ENCODE assay signal across 15 cellular contexts in genomic region chr13:110779046-110779445, GRCh38.
DNase-seq lines count a peak whose midpoint lies in the region; ATAC-seq and TF ChIP-seq lines count a peak whose summit lies in the region.
"Had no signal": no experiment of that assay in that cellular context is flagged by ENCODE, and none has a peak within 500 bp of the region (broad histone marks: within the 10 kb centered on the region; RNA-seq: fewer than 3 reads in every experiment).

No MANE protein-coding gene starts in this region.

- no peaks in the 10 kb centered on the region for H3K4me1 ChIP-seq in adipocyte (ENCODE audit: control insufficient read depth, insufficient read depth, low read length)
- H3K4me1 ChIP-seq: Caco-2 had no signal

- H3K9me3 ChIP-seq in adipocyte (ENCODE audit: control insufficient read depth, low read length) = peaks cover 8% of the 10 kb centered on the region

- H3K4me3 ChIP-seq in adipocyte (ENCODE audit: low read length) (no peak overlapping the region), choroid plexus epithelial cell (ENCODE audit: low read depth, low read length) (no peak overlapping the region)
- H3K4me3 ChIP-seq: GM23338 had no signal

- ATAC-seq in HG03025 (IDR thresholded peaks at IDR 0.05; ENCODE audit: low FRiP score, unreplicated experiment) = no peak
- ATAC-seq: GM23338, HepG2 had no signal

- peaks cover 4% of the 10 kb centered on the region for H3K27me3 Mint-ChIP-seq in osteocyte (ENCODE audit: unreplicated experiment)

- H3K9me3 Mint-ChIP-seq in osteocyte (ENCODE audit: unreplicated experiment) = no peaks in the 10 kb centered on the region

- CTCF ChIA-PET in RWPE1 (lab: Yijun Ruan, JAX) = no interaction called here

- peak overlapping the region; percentile 77 for H3K27ac Mint-ChIP-seq in osteocyte (ENCODE audit: unreplicated experiment)
- H3K27ac Mint-ChIP-seq: CD4-positive, alpha-beta T cell; GM23338; HFFc6; IgD-negative memory B cell had no signal

- DNase-seq in adipocyte (ENCODE audit: low read depth) (peak; percentile 4), choroid plexus epithelial cell (ENCODE audit: low read depth) (peak; percentile 26), osteocyte (ENCODE audit: extremely low spot score, unreplicated experiment) (no peak), RWPE1 (ENCODE audit: low spot score) (no peak), RPMI8226 (no peak)
- DNase-seq: AML-193; Caco-2; CD4-positive, alpha-beta T cell; HCEC 1CT; HFFc6 had no signal

- no peak overlapping the region for H3K27ac ChIP-seq in RWPE1
- H3K27ac ChIP-seq: C4-2B had no signal

- H3K36me3 ChIP-seq in adipocyte (ENCODE audit: control insufficient read depth, insufficient read depth, low read length, severe bottlenecking) = no peaks in the 10 kb centered on the region

- H3K36me3 Mint-ChIP-seq in osteocyte (ENCODE audit: unreplicated experiment) = no peaks in the 10 kb centered on the region

- H3K4me1 Mint-ChIP-seq in osteocyte (ENCODE audit: unreplicated experiment) = peaks cover 35% of the 10 kb centered on the region
- H3K4me1 Mint-ChIP-seq: GM23338, IgD-negative memory B cell had no signal

- no peak overlapping the region for H3K4me3 Mint-ChIP-seq in osteocyte (ENCODE audit: unreplicated experiment)
- H3K4me3 Mint-ChIP-seq: CD4-positive, alpha-beta T cell; GM23338; HFFc6; IgD-negative memory B cell had no signal

- no peak for TF ChIP-seq CTCF in choroid plexus epithelial cell (conservative IDR thresholded peaks at IDR 0.05; ENCODE audit: low read depth, low read length)
- no peak for TF ChIP-seq CTCF in osteocyte (IDR thresholded peaks at IDR 0.05)
- TF ChIP-seq CTCF in RWPE1 (conservative IDR thresholded peaks at IDR 0.05; ENCODE audit: low read depth) = no peak

- POLR2A ChIA-PET in RWPE1 (lab: Yijun Ruan, JAX; ENCODE audit: low non-redundant PET) = no interaction called here

- peaks cover 1% of the 10 kb centered on the region for H3K27me3 ChIP-seq in adipocyte (replicated peaks; ENCODE audit: control insufficient read depth, insufficient read depth, low read length)

- no peak overlapping the region for H3K9ac ChIP-seq in adipocyte (ENCODE audit: low read length)

Comparison
In these comparisons a context has a peak if more than half of its experiments do, and no peak if none do; other contexts are left out.
1. DNase-seq: peak in adipocyte (single experiment) and choroid plexus epithelial cell (single experiment); none in osteocyte (single experiment), RWPE1 (single experiment) and RPMI8226 (single experiment).